In the genomic region with DNA sequence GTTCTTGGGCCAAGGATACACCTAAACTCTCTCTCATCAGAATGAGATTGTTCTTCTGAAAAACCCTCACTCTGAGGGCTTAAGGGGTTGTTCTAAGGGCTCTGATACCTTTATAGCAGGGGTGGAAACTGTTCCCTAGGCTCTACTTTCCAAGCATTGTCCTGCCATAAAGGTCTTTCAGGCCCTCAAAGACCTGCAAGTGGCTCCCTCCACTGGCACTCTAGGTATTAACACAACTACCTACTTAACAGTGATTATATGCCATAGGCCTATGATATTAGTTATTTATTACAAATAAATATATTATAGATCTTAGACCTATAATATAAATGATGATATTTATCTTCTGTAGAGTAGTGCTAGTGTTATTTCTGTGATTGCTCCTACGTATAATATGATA, we compare ENCODE assay signal across 1 cellular context.
TF ChIP-seq lines count a peak whose summit lies in the region.

No MANE protein-coding gene starts in this region.

TF ChIP-seq in GM23338, 12 proteins besides CTCF, POLR2A, EP300 and RAD21 (continued from another document):
- TF ChIP-seq, protein P1, sequence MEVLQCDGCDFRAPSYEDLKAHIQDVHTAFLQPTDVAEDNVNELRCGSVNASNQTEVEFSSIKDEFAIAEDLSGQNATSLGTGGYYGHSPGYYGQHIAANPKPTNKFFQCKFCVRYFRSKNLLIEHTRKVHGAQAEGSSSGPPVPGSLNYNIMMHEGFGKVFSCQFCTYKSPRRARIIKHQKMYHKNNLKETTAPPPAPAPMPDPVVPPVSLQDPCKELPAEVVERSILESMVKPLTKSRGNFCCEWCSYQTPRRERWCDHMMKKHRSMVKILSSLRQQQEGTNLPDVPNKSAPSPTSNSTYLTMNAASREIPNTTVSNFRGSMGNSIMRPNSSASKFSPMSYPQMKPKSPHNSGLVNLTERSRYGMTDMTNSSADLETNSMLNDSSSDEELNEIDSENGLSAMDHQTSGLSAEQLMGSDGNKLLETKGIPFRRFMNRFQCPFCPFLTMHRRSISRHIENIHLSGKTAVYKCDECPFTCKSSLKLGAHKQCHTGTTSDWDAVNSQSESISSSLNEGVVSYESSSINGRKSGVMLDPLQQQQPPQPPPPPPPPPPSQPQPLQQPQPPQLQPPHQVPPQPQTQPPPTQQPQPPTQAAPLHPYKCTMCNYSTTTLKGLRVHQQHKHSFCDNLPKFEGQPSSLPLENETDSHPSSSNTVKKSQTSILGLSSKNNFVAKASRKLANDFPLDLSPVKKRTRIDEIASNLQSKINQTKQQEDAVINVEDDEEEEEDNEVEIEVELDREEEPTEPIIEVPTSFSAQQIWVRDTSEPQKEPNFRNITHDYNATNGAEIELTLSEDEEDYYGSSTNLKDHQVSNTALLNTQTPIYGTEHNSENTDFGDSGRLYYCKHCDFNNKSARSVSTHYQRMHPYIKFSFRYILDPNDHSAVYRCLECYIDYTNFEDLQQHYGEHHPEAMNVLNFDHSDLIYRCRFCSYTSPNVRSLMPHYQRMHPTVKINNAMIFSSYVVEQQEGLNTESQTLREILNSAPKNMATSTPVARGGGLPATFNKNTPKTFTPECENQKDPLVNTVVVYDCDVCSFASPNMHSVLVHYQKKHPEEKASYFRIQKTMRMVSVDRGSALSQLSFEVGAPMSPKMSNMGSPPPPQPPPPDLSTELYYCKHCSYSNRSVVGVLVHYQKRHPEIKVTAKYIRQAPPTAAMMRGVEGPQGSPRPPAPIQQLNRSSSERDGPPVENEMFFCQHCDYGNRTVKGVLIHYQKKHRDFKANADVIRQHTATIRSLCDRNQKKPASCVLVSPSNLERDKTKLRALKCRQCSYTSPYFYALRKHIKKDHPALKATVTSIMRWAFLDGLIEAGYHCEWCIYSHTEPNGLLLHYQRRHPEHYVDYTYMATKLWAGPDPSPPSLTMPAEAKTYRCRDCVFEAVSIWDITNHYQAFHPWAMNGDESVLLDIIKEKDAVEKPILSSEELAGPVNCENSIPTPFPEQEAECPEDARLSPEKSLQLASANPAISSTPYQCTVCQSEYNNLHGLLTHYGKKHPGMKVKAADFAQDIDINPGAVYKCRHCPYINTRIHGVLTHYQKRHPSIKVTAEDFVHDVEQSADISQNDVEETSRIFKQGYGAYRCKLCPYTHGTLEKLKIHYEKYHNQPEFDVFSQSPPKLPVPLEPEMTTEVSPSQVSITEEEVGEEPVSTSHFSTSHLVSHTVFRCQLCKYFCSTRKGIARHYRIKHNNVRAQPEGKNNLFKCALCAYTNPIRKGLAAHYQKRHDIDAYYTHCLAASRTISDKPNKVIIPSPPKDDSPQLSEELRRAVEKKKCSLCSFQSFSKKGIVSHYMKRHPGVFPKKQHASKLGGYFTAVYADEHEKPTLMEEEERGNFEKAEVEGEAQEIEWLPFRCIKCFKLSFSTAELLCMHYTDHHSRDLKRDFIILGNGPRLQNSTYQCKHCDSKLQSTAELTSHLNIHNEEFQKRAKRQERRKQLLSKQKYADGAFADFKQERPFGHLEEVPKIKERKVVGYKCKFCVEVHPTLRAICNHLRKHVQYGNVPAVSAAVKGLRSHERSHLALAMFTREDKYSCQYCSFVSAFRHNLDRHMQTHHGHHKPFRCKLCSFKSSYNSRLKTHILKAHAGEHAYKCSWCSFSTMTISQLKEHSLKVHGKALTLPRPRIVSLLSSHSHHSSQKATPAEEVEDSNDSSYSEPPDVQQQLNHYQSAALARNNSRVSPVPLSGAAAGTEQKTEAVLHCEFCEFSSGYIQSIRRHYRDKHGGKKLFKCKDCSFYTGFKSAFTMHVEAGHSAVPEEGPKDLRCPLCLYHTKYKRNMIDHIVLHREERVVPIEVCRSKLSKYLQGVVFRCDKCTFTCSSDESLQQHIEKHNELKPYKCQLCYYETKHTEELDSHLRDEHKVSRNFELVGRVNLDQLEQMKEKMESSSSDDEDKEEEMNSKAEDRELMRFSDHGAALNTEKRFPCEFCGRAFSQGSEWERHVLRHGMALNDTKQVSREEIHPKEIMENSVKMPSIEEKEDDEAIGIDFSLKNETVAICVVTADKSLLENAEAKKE (CRISPR knock-in tag; IDR thresholded peaks at IDR 0.05), result no peak
- TF ChIP-seq ZNF114 (CRISPR knock-in tag; IDR thresholded peaks at IDR 0.05) (no peak), ZNF331 (CRISPR knock-in tag; IDR thresholded peaks at IDR 0.05; ENCODE audit: low read depth) (no peak), CREB1 (CRISPR knock-in tag; IDR thresholded peaks at IDR 0.05; ENCODE audit: low read depth) (no peak), NANOG (IDR thresholded peaks at IDR 0.05; ENCODE audit: borderline replicate concordance) (no peak)
- TF ChIP-seq, protein P2, sequence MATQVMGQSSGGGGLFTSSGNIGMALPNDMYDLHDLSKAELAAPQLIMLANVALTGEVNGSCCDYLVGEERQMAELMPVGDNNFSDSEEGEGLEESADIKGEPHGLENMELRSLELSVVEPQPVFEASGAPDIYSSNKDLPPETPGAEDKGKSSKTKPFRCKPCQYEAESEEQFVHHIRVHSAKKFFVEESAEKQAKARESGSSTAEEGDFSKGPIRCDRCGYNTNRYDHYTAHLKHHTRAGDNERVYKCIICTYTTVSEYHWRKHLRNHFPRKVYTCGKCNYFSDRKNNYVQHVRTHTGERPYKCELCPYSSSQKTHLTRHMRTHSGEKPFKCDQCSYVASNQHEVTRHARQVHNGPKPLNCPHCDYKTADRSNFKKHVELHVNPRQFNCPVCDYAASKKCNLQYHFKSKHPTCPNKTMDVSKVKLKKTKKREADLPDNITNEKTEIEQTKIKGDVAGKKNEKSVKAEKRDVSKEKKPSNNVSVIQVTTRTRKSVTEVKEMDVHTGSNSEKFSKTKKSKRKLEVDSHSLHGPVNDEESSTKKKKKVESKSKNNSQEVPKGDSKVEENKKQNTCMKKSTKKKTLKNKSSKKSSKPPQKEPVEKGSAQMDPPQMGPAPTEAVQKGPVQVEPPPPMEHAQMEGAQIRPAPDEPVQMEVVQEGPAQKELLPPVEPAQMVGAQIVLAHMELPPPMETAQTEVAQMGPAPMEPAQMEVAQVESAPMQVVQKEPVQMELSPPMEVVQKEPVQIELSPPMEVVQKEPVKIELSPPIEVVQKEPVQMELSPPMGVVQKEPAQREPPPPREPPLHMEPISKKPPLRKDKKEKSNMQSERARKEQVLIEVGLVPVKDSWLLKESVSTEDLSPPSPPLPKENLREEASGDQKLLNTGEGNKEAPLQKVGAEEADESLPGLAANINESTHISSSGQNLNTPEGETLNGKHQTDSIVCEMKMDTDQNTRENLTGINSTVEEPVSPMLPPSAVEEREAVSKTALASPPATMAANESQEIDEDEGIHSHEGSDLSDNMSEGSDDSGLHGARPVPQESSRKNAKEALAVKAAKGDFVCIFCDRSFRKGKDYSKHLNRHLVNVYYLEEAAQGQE (IDR thresholded peaks at IDR 0.05; ENCODE audit: unreplicated experiment), result no peak
